Comparison of ENCODE assay signal across 16 cellular contexts in the genomic region with DNA sequence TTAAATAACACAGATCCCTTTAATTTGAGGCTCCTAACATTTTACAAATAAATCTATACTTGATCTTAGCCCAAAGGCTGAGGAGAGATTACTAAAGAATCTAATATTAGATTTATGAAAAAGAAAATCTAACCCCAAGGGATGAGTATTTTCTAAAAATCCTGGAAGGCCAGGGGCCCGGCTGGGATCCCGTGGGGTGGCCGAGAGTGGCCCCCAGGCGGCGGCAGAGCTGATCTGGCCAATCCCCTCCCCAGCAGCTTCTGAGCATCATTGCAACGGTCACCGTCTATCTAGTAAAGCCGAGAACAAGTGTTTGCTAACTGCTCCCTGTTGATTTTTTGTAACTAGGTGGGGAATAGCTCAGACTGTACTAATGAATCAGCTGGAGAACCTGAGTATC. TPM values are rescaled to one million over a fixed set of nuclear protein-coding genes. Genes with fewer than 3 reads are reported as not detected.
A peak's percentile ranks its signal among the peaks of the same experiment; 100 is the strongest.
DNase-seq lines count a peak whose midpoint lies in the region; ATAC-seq and TF ChIP-seq lines count a peak whose summit lies in the region.
"Had no signal": no experiment of that assay in that cellular context is flagged by ENCODE, and none has a peak within 500 bp of the region (broad histone marks: within the 10 kb centered on the region; RNA-seq: fewer than 3 reads in every experiment).

No MANE protein-coding gene starts in this region.

- H3K36me3 ChIP-seq in right atrium auricular region: peaks cover 14% of the 10 kb centered on the region
- no peaks in the 10 kb centered on the region for H3K36me3 ChIP-seq in OCI-LY1 (ENCODE audit: insufficient read depth, low read length)
- no peaks in the 10 kb centered on the region for H3K36me3 ChIP-seq in tibial artery
- H3K36me3 ChIP-seq in brain microvascular endothelial cell (replicated peaks): no peaks in the 10 kb centered on the region
- H3K36me3 ChIP-seq: HAP-1 had no signal

- no peaks in the 10 kb centered on the region for H3F3A ChIP-seq in OCI-LY1 (ENCODE audit: insufficient read depth, low read length)

- no peaks in the 10 kb centered on the region for H3K9me2 ChIP-seq in OCI-LY1 (ENCODE audit: low read depth, low read length)

- H3K27ac ChIP-seq in right atrium auricular region (peak overlapping the region; percentile 10 to 14), OCI-LY1 (ENCODE audit: low read depth, low read length, poor library complexity, severe bottlenecking) (no peak overlapping the region), coronary artery (peak overlapping the region; percentile 57 to 94), tibial artery (peak overlapping the region; percentile 89 to 96), brain microvascular endothelial cell (no peak overlapping the region)
- H3K27ac ChIP-seq: C4-2B had no signal

- no peak for DNase-seq in right atrium auricular region (ENCODE audit: low spot score)
- no peak for DNase-seq in left ventricle myocardium superior
- DNase-seq in coronary artery (ENCODE audit: low spot score): no peak
- no peak for DNase-seq in tibial artery
- no peak for DNase-seq in EL
- no peak for DNase-seq in brain microvascular endothelial cell
- DNase-seq: Caco-2; CD4-positive, alpha-beta T cell; GDM1; GOT3 had no signal

- no peak overlapping the region for H3K4me2 ChIP-seq in OCI-LY1 (ENCODE audit: low read length)

- intact Hi-C loops in left ventricle myocardium superior (cut with micrococcal nuclease) (no loop called here), tibial artery (cut with DNase I; ENCODE audit: low total_unique reads) (no loop called here)

- peaks cover 0 to 31% of the 10 kb centered on the region in 2 donors for H3K4me1 ChIP-seq in right atrium auricular region
- peaks cover 15% of the 10 kb centered on the region for H3K4me1 ChIP-seq in OCI-LY1 (ENCODE audit: insufficient read depth, low read length, severe bottlenecking)
- peaks cover 0 to 53% (median 33%) of the 10 kb centered on the region in 4 donors for H3K4me1 ChIP-seq in tibial artery
- H3K4me1 ChIP-seq: HAP-1 had no signal

- H3K27me3 ChIP-seq in right atrium auricular region (no peaks in the 10 kb centered on the region), OCI-LY1 (ENCODE audit: insufficient read depth, low read length) (no peaks in the 10 kb centered on the region), tibial artery (no peaks in the 10 kb centered on the region), brain microvascular endothelial cell (replicated peaks) (no peaks in the 10 kb centered on the region)

- H3K4me3 ChIP-seq in right atrium auricular region (no peak overlapping the region), OCI-LY1 (ENCODE audit: low read depth, low read length, poor library complexity, severe bottlenecking) (no peak overlapping the region), coronary artery (no peak overlapping the region), tibial artery (no peak overlapping the region), brain microvascular endothelial cell (ENCODE audit: low read depth, low read length) (no peak overlapping the region)
- H3K4me3 ChIP-seq: HAP-1 had no signal

- no peaks in the 10 kb centered on the region for H4K20me1 ChIP-seq in OCI-LY1 (ENCODE audit: insufficient read depth, low read length)

- H2AFZ ChIP-seq in OCI-LY1 (ENCODE audit: low read length): no peak overlapping the region

- no peak for TF ChIP-seq CTCF in right atrium auricular region (IDR thresholded peaks at IDR 0.05)
- peak; percentile 17 for TF ChIP-seq CTCF in OCI-LY1 (IDR thresholded peaks at IDR 0.05; ENCODE audit: low read length)
- TF ChIP-seq CTCF in coronary artery (IDR thresholded peaks at IDR 0.05): no peak
- TF ChIP-seq CTCF in tibial artery (IDR thresholded peaks at IDR 0.05): no peak
- TF ChIP-seq CTCF in brain microvascular endothelial cell (IDR thresholded peaks at IDR 0.05; ENCODE audit: low read depth, low read length, missing control alignments): no peak

- no peaks in the 10 kb centered on the region for H3K79me2 ChIP-seq in OCI-LY1 (ENCODE audit: insufficient read depth, low read length)

- ATAC-seq in left ventricle myocardium superior: no peak
- ATAC-seq in HG02571 (IDR thresholded peaks at IDR 0.05; ENCODE audit: unreplicated experiment): no peak

- no peak overlapping the region for H3K9ac ChIP-seq in OCI-LY1 (ENCODE audit: low read length)

- no peaks in the 10 kb centered on the region for H3K9me3 ChIP-seq in right atrium auricular region
- H3K9me3 ChIP-seq in OCI-LY1 (ENCODE audit: low read length): peaks cover 6% of the 10 kb centered on the region; the same call in 1 of the 2 replicates
- H3K9me3 ChIP-seq in tibial artery: no peaks in the 10 kb centered on the region
- H3K9me3 ChIP-seq: Caco-2, HAP-1 had no signal

- in situ Hi-C loops in brain microvascular endothelial cell (cut with HindIII; ENCODE audit: low pct_ligation_motif_present, low sequenced_read_pairs): no loop called here

RNA-seq across cellular contexts. Expression of a gene that starts 37.5 kb away (rescaled TPM):
- total RNA-seq in right atrium auricular region (100 to 1,000 TPM; 222 to 329 TPM), left ventricle myocardium superior (442 TPM)

RNA-seq across cellular contexts. Expression of a gene that starts 51.9 kb away (rescaled TPM):
- 1 to 10 TPM in 1 of 2 donors, under 1 TPM in 1; 0.48 to 2.4 TPM for total RNA-seq in right atrium auricular region
- 0.94 TPM for total RNA-seq in left ventricle myocardium superior
- total RNA-seq: A172, B cell had no signal

Comparison
In these comparisons a context has a peak if more than half of its experiments do, and no peak if none do; other contexts are left out.
1. H3K27ac ChIP-seq: peak in right atrium auricular region (2 of 2), coronary artery (2 of 2) and tibial artery (2 of 2); none in OCI-LY1 (single experiment) and brain microvascular endothelial cell (single experiment).